18 cellular contexts compared by ENCODE assay signal in the genomic region with DNA sequence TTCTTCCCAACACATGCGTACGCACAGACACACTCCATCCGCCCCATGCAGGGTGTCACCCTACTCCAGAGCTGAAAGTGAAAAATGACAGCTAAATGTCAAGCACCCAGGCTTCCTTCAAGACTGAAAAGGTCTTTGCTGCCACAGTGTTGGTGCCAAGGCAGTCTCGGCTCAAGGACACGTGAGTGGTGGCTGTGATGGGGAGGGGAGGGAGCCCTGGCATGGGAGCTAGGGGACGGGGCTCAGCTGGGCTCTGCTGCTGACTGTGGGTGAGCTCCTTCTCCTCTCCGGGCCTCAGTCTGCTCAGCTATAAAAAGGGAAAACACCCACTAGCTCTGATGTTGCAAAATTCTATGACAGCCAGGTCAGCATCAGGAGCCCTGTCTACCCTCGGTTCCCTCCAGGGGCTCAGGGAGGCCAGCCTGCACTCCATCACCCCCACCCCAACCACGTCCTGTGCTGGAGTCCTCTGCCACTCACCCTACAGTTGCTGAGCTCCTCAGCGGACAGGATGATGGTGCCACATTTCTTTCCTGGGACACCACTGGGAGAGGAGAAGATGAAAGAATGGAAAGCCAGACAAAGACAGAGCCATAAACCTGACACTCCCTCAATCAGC.
"Had no signal": no experiment of that assay in that cellular context is flagged by ENCODE, and none has a peak within 500 bp of the region (broad histone marks: within the 10 kb centered on the region; RNA-seq: fewer than 3 reads in every experiment).

No MANE protein-coding gene starts in this region.

- H3K4me3 Mint-ChIP-seq: dendritic cell treated with granulocyte-macrophage colony-stimulating factor and Interleukin-4, amounts not matched to agents 40 ng/mL and 50 ng/mL, for 4 days; naive thymus-derived CD4-positive, alpha-beta T cell; type B pancreatic cell had no signal

- H3K9me3 ChIP-seq: esophagus squamous epithelium, gastroesophageal sphincter, pancreas, suprapubic skin, thyroid gland had no signal

- H3K27me3 ChIP-seq: pancreas, suprapubic skin, thyroid gland had no signal

- ATAC-seq: gastroesophageal sphincter; naive thymus-derived CD4-positive, alpha-beta T cell; stimulated activated naive CD8-positive, alpha-beta T cell treated with anti-CD3 and anti-CD28 coated beads, Interleukin-15, Interleukin-2, amounts not matched to agents 100 U/mL and 50 U/mL, for 24 hours had no signal

- H3K9me3 Mint-ChIP-seq: dendritic cell treated with granulocyte-macrophage colony-stimulating factor and Interleukin-4, amounts not matched to agents 40 ng/mL and 50 ng/mL, for 4 days; type B pancreatic cell had no signal

- H3K4me1 ChIP-seq: gastroesophageal sphincter, pancreas, thyroid gland had no signal

- H3K4me2 ChIP-seq: hepatocyte had no signal

- H3K27ac Mint-ChIP-seq: dendritic cell treated with granulocyte-macrophage colony-stimulating factor and Interleukin-4, amounts not matched to agents 40 ng/mL and 50 ng/mL, for 4 days; naive thymus-derived CD4-positive, alpha-beta T cell; progenitor cell of endocrine pancreas; type B pancreatic cell had no signal

- DNase-seq: esophagus squamous epithelium; foreskin fibroblast; kidney glomerular epithelial cell; naive thymus-derived CD4-positive, alpha-beta T cell; occipital lobe; pancreas; small intestine; stimulated activated CD4-positive, alpha-beta T cell treated with anti-CD3 and anti-CD28 coated beads, Interleukin-12 subunit alpha, Interleukin-12 subunit beta, amount 100 ng/mL, for 4 hours; stimulated activated naive CD8-positive, alpha-beta T cell treated with anti-CD3 and anti-CD28 coated beads, Interleukin-15, Interleukin-2, amounts not matched to agents 100 U/mL and 50 U/mL, for 24 hours; thyroid gland had no signal

- H3K79me2 ChIP-seq: hepatocyte had no signal

- H2AFZ ChIP-seq: hepatocyte had no signal

- H3K27ac ChIP-seq: esophagus squamous epithelium, gastroesophageal sphincter, hepatocyte, pancreas, suprapubic skin, thyroid gland had no signal

- FAIRE-seq: colon, pancreas, small intestine, urothelium cell line had no signal

- H3K36me3 ChIP-seq: esophagus squamous epithelium, gastroesophageal sphincter, pancreas, suprapubic skin, thyroid gland had no signal

- H3K4me3 ChIP-seq: esophagus squamous epithelium, gastroesophageal sphincter, hepatocyte, pancreas, suprapubic skin, thyroid gland had no signal

- H3K36me3 Mint-ChIP-seq: naive thymus-derived CD4-positive, alpha-beta T cell; type B pancreatic cell had no signal
